Comparison of ENCODE assay signal across 9 cellular contexts in genomic region chr11:68373189-68373809, GRCh38.
A peak's percentile ranks its signal among the peaks of the same experiment; 100 is the strongest.
DNase-seq lines count a peak whose midpoint lies in the region; ATAC-seq, FAIRE-seq and TF ChIP-seq lines count a peak whose summit lies in the region.
"Had no signal": no experiment of that assay in that cellular context is flagged by ENCODE, and none has a peak within 500 bp of the region (broad histone marks: within the 10 kb centered on the region; RNA-seq: fewer than 3 reads in every experiment).

No MANE protein-coding gene starts in this region.

- CTCF ChIA-PET in PC-3 (lab: Charles Lee): no interaction called here

- H3F3A ChIP-seq in PC-3 (ENCODE audit: low read length, unreplicated experiment): no peaks in the 10 kb centered on the region

- H3K27me3 ChIP-seq in spleen (replicated peaks in 1 of 7) (peaks cover 0 to 36% (median 0%) of the 10 kb centered on the region in 7 donors), PC-3 (ENCODE audit: low read length) (no peaks in the 10 kb centered on the region)

- TF ChIP-seq CTCF in kidney (IDR thresholded peaks at IDR 0.05; ENCODE audit: borderline replicate concordance, extremely low read depth, insufficient read depth) (no peak), spleen (IDR thresholded peaks at IDR 0.05 in 8 of 11, conservative IDR thresholded peaks at IDR 0.05 in 3 of 11) (no peak), GM10266 (IDR thresholded peaks at IDR 0.05; ENCODE audit: control insufficient read depth, insufficient read depth, low read depth, missing control alignments) (no peak), PC-3 (conservative IDR thresholded peaks at IDR 0.05; ENCODE audit: low read depth, low read length) (no peak)

- no peaks in the 10 kb centered on the region for H3K9me2 ChIP-seq in PC-3 (replicated peaks; ENCODE audit: low read length)

- no peaks in the 10 kb centered on the region for H3K79me2 ChIP-seq in PC-3 (ENCODE audit: low read length)

- no peaks in the 10 kb centered on the region for H3K9me3 ChIP-seq in kidney (ENCODE audit: control insufficient read depth in 1 of 2, low read length in 2 of 2)
- no peaks in the 10 kb centered on the region for H3K9me3 ChIP-seq in spleen
- no peaks in the 10 kb centered on the region for H3K9me3 ChIP-seq in PC-3 (ENCODE audit: low read length)

- H3K4me1 ChIP-seq in kidney (ENCODE audit: control insufficient read depth in 1 of 2, insufficient read depth in 1 of 2, low read depth in 1 of 2, low read length in 2 of 2) (peaks cover 36 to 51% of the 10 kb centered on the region in 2 donors), spleen (peaks cover 32 to 84% (median 60%) of the 10 kb centered on the region in 6 donors), PC-3 (ENCODE audit: insufficient read depth, low read length) (no peaks in the 10 kb centered on the region)

- no TSS peak for BruUV-seq in PC-3 (replicated peaks; lab: Mats Ljungman, UMichigan)

- POLR2A ChIA-PET in PC-3 (lab: Charles Lee; ENCODE audit: unreplicated experiment): no interaction called here

- ATAC-seq in PC-3 (no peak), GM18858 (IDR thresholded peaks at IDR 0.05; ENCODE audit: unreplicated experiment) (no peak)

- WGBS in spleen, 5 donors: 74 to 87% (median 83%) methylated on average over 21 to 22 of the region's 22 CpGs

- no peak for TF ChIP-seq POLR2A in spleen (IDR thresholded peaks at IDR 0.05)

- no peaks in the 10 kb centered on the region for H4K20me1 ChIP-seq in PC-3 (ENCODE audit: low read length)

- FAIRE-seq in kidney (lab: Jason Lieb, UNC): no peak

- no peak overlapping the region for H3K9ac ChIP-seq in kidney (ENCODE audit: low read length in 2 of 2)
- no peak overlapping the region for H3K9ac ChIP-seq in PC-3 (ENCODE audit: low read length)

- no peak overlapping the region for H3K4me3 ChIP-seq in kidney (ENCODE audit: low read length in 2 of 2)
- no peak overlapping the region for H3K4me3 ChIP-seq in spleen
- no peak overlapping the region for H3K4me3 ChIP-seq in PC-3 (ENCODE audit: low read length)

- DNase-seq in EL (peak; percentile 18), kidney (peak; percentile 83), spleen (no peak), GM10266 (ENCODE audit: extremely low spot score) (no peak), PC-3 (no peak), DMS79 treated with DMSO at 0.1 percent for 48 hours (lab: John Stamatoyannopoulos, UW) (no peak)
- DNase-seq: activated B cell treated with CpG ODN at 0.5 μM for 24 hours had no signal

- no peak overlapping the region for H2AFZ ChIP-seq in PC-3 (ENCODE audit: low read length)

- H3K27ac ChIP-seq in angular gyrus (ENCODE audit: low read depth, low read length) (peak overlapping the region; percentile 81), kidney (ENCODE audit: low read depth in 2 of 2, low read length in 2 of 2) (peak overlapping the region in 1 of 2 donors; percentile 76), spleen (peak overlapping the region in 6 of 8 donors; percentile 61 to 79 (median 73)), PC-3 (ENCODE audit: low read length) (no peak overlapping the region)

- no peak overlapping the region for H3K4me2 ChIP-seq in PC-3 (ENCODE audit: low read length)

- intact Hi-C loops in kidney (cut with DNase I): no loop called here
- intact Hi-C loops in spleen (cut with DNase I; ENCODE audit: low total_unique reads): no loop called here
- intact Hi-C loops in PC-3 (cut with micrococcal nuclease): no loop called here

- H3K36me3 ChIP-seq in kidney (ENCODE audit: control insufficient read depth in 1 of 2, insufficient read depth in 2 of 2, low read length in 2 of 2) (no peaks in the 10 kb centered on the region), spleen (no peaks in the 10 kb centered on the region), PC-3 (ENCODE audit: low read depth, low read length) (peaks cover 15% of the 10 kb centered on the region)

Comparison
In these comparisons a context has a peak if more than half of its experiments do, and no peak if none do; other contexts are left out.
1. DNase-seq: peak in EL (single experiment) and kidney (single experiment); none in spleen (single experiment), GM10266 (single experiment), PC-3 (single experiment) and DMS79 treated with DMSO at 0.1 percent for 48 hours (single experiment).